Comparison of ENCODE assay signal across 13 cellular contexts in the genomic region with DNA sequence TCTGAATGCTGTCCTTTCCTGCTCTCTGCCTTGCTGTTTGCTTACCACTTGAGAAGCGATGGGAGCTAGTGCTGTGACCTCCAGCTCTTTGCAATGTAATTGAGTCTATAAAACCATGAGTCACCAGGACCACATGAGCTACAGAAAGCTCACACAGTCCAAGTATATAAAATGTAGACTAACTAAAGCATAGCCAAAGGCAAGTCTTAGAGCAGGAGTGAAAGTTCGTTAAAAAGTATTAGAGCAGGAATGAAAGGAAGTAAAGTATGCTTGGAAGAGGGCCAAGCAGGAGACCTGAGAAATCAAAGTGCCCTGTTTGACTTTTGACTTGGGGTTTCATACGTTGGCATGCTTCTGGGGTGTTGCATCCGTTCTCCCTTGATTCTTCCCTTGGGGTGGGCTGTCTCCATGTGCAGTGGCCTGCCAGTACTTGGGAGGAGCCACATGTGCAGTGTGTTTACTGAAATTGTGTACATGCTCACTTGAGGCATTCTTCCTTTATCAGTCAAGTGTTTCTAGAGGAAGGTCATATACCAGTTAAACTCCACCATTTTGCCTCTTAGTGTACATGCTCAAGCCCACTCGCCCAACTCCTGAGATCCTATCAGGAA.
DNase-seq lines count a peak whose midpoint lies in the region; TF ChIP-seq lines count a peak whose summit lies in the region.
"Had no signal": no experiment of that assay in that cellular context is flagged by ENCODE, and none has a peak within 500 bp of the region (broad histone marks: within the 10 kb centered on the region; RNA-seq: fewer than 3 reads in every experiment).

No MANE protein-coding gene starts in this region.

- no peak overlapping the region for H3K9ac ChIP-seq in adipocyte (ENCODE audit: low read length)

- H3K4me3 ChIP-seq in adipocyte (ENCODE audit: low read length): no peak overlapping the region
- H3K4me3 ChIP-seq: tibial artery had no signal

- TF ChIP-seq CTCF in GM13977 (IDR thresholded peaks at IDR 0.05; ENCODE audit: extremely low read depth, insufficient read depth, missing control alignments): no peak

- no peaks in the 10 kb centered on the region for H3K27me3 ChIP-seq in adipocyte (replicated peaks; ENCODE audit: control insufficient read depth, insufficient read depth, low read length)
- H3K27me3 ChIP-seq: tibial artery had no signal

- in situ Hi-C loops in GM13977 (cut with MboI; ENCODE audit: low pct_unique_long_range_greater_than_20kb, low sequenced_read_pairs, unreplicated experiment): no loop called here
- in situ Hi-C loops in G401 (cut with HindIII; ENCODE audit: low sequenced_read_pairs): no loop called here

- no peaks in the 10 kb centered on the region for H3K36me3 ChIP-seq in adipocyte (ENCODE audit: control insufficient read depth, insufficient read depth, low read length, severe bottlenecking)
- H3K36me3 ChIP-seq: tibial artery had no signal

- peak; percentile 91 for DNase-seq in DMS153 (lab: John Stamatoyannopoulos, UW)
- peak; percentile 93 for DNase-seq in M059J (ENCODE audit: low read depth)
- DNase-seq in adipocyte (ENCODE audit: low read depth): peak; percentile 45
- peak; percentile 33 for DNase-seq in kidney tubule cell (ENCODE audit: low spot score)
- DNase-seq in GM13977 (ENCODE audit: low spot score): no peak
- DNase-seq in G401 (ENCODE audit: low spot score): no peak
- no peak for DNase-seq in HuH-7 (ENCODE audit: low spot score)
- DNase-seq in ureter (ENCODE audit: low spot score): no peak
- DNase-seq: activated gamma-delta T cell; effector CD8-positive, alpha-beta T cell; H7; RPMI8226; tibial artery had no signal

- no peaks in the 10 kb centered on the region for H3K9me3 ChIP-seq in adipocyte (ENCODE audit: control insufficient read depth, low read length)
- H3K9me3 ChIP-seq: tibial artery had no signal

- no peaks in the 10 kb centered on the region for H3K4me1 ChIP-seq in adipocyte (ENCODE audit: control insufficient read depth, insufficient read depth, low read length)
- H3K4me1 ChIP-seq: tibial artery had no signal

Comparison
In these comparisons a context has a peak if more than half of its experiments do, and no peak if none do; other contexts are left out.
1. DNase-seq: peak in DMS153 (single experiment), M059J (single experiment), adipocyte (single experiment) and kidney tubule cell (single experiment); none in GM13977 (single experiment), G401 (single experiment), HuH-7 (single experiment) and ureter (single experiment).